In genomic region chr3:31433679-31433992, GRCh38 we compare ENCODE assay signal across 20 cellular contexts.
DNase-seq lines count a peak whose midpoint lies in the region; ATAC-seq and TF ChIP-seq lines count a peak whose summit lies in the region.
"Had no signal": no experiment of that assay in that cellular context is flagged by ENCODE, and none has a peak within 500 bp of the region (broad histone marks: within the 10 kb centered on the region; RNA-seq: fewer than 3 reads in every experiment).

No MANE protein-coding gene starts in this region.

- H3K79me2 ChIP-seq in Loucy (ENCODE audit: insufficient read depth, low read length), result no peaks in the 10 kb centered on the region

- no peak overlapping the region for H3K27ac ChIP-seq in ascending aorta

- H3K27me3 ChIP-seq in GM06990 (replicated peaks; ENCODE audit: control insufficient read depth, insufficient read depth, low read length), result no peaks in the 10 kb centered on the region
- H3K27me3 ChIP-seq in Loucy (ENCODE audit: insufficient read depth, low read length, poor library complexity, severe bottlenecking), result no peaks in the 10 kb centered on the region
- H3K27me3 ChIP-seq in ascending aorta, result no peaks in the 10 kb centered on the region
- H3K27me3 ChIP-seq: BE2C had no signal

- H3K9me2 ChIP-seq in Loucy (replicated peaks; ENCODE audit: low read depth, low read length), result no peaks in the 10 kb centered on the region

- DNase-seq in GM06990 (ENCODE audit: extremely low read depth, insufficient read length) (peak; percentile 13), T-helper 9 cell (no peak), NCI-H748 treated with DMSO at 0.1 percent for 48 hours (lab: John Stamatoyannopoulos, UW) (no peak), ascending aorta (ENCODE audit: low spot score in 2 of 2) (no peak)
- DNase-seq: 8988T; BE2C; Calu3; CD4-positive, alpha-beta memory T cell; GDM1; HFFc6; NCI-H1105 treated with DMSO at 0.1 percent for 48 hours; NCI-H1694 treated with DMSO at 0.1 percent for 48 hours; NCI-H2107; NCI-H69; RPMI8226; SIG-M5 had no signal

- peak; percentile 48 for ATAC-seq in GM19372 (IDR thresholded peaks at IDR 0.05; ENCODE audit: low read depth, unreplicated experiment)
- ATAC-seq in HG02885 (IDR thresholded peaks at IDR 0.05; ENCODE audit: poor library complexity, unreplicated experiment), result peak; percentile 55
- no peak for ATAC-seq in GM19397 (IDR thresholded peaks at IDR 0.05; ENCODE audit: unreplicated experiment)

- H3K36me3 ChIP-seq in GM06990 (ENCODE audit: control insufficient read depth, insufficient read depth, low read length), result no peaks in the 10 kb centered on the region
- H3K36me3 ChIP-seq in Loucy (ENCODE audit: insufficient read depth, low read length), result no peaks in the 10 kb centered on the region
- no peaks in the 10 kb centered on the region for H3K36me3 ChIP-seq in ascending aorta
- H3K36me3 ChIP-seq: BE2C had no signal

- H3K4me1 ChIP-seq in Loucy (ENCODE audit: insufficient read depth, low read length, poor library complexity, severe bottlenecking) (peaks cover 16% of the 10 kb centered on the region), ascending aorta (no peaks in the 10 kb centered on the region)
- H3K4me1 ChIP-seq: BE2C had no signal

- H3K4me3 ChIP-seq in GM06990 (replicated peaks; ENCODE audit: low read depth, low read length) (no peak overlapping the region), Loucy (ENCODE audit: low read length, poor library complexity, severe bottlenecking) (no peak overlapping the region), ascending aorta (no peak overlapping the region)

- no peaks in the 10 kb centered on the region for H4K20me1 ChIP-seq in Loucy (ENCODE audit: insufficient read depth, low read length, poor library complexity, severe bottlenecking)

- H2AFZ ChIP-seq in Loucy (ENCODE audit: low read length), result no peak overlapping the region

- no peak for TF ChIP-seq CTCF in GM06990 (IDR thresholded peaks at IDR 0.05; ENCODE audit: insufficient read depth, low read length, poor library complexity, severe bottlenecking)
- 0 out of 2 replicates have a peak, but pooled peaks have one; percentile 21 for TF ChIP-seq CTCF in Loucy (conservative IDR thresholded peaks at IDR 0.05; ENCODE audit: low read length)
- no peak for TF ChIP-seq CTCF in ascending aorta (IDR thresholded peaks at IDR 0.05)

- no peak overlapping the region for H3K9ac ChIP-seq in Loucy (ENCODE audit: low read depth, low read length, poor library complexity, severe bottlenecking)

- H3K9me3 ChIP-seq in Loucy (ENCODE audit: insufficient read depth, low read depth, low read length) (peaks cover 23% of the 10 kb centered on the region; the same call in 1 of the 2 replicates), ascending aorta (peaks cover 0 to 13% of the 10 kb centered on the region in 2 donors)
- H3K9me3 ChIP-seq: BE2C had no signal

- H3K4me2 ChIP-seq in Loucy (ENCODE audit: low read depth, low read length, poor library complexity, severe bottlenecking), result no peak overlapping the region

- H3F3A ChIP-seq in Loucy (ENCODE audit: low read depth), result no peaks in the 10 kb centered on the region

- intact Hi-C loops in ascending aorta (cut with DNase I), result no loop called here
